In genomic region chr3:48286308-48286707, GRCh38 we compare ENCODE assay signal across 2 cellular contexts.
TF ChIP-seq lines count a peak whose summit lies in the region.

No MANE protein-coding gene starts in this region.

TF ChIP-seq in H1, 55 proteins besides CTCF, POLR2A, EP300 and RAD21:
- TF ChIP-seq TAF7 (optimal IDR thresholded peaks at IDR 0.05; ENCODE audit: borderline replicate concordance, low read depth, low read length) (no peak), HDAC6 (IDR thresholded peaks at IDR 0.05; ENCODE audit: low read depth, low read length) (no peak), YY1 (IDR thresholded peaks at IDR 0.05; ENCODE audit: low read depth, low read length) (no peak), CTBP2 (IDR thresholded peaks at IDR 0.05; ENCODE audit: borderline replicate concordance, insufficient read depth, insufficient read length, low read length) (no peak), RBBP5 (IDR thresholded peaks at IDR 0.05; ENCODE audit: borderline replicate concordance, low read depth, low read length) (no peak), CHD2 (IDR thresholded peaks at IDR 0.05; ENCODE audit: low read length) (no peak), KDM1A (IDR thresholded peaks at IDR 0.05; ENCODE audit: borderline replicate concordance, low read length) (no peak), GABPA (IDR thresholded peaks at IDR 0.05; ENCODE audit: borderline replicate concordance, insufficient read depth, low read length) (no peak), GTF2F1 (IDR thresholded peaks at IDR 0.05; ENCODE audit: borderline replicate concordance, low read depth, low read length) (no peak), SP4 (IDR thresholded peaks at IDR 0.05; ENCODE audit: low read length) (no peak), SIN3A (conservative IDR thresholded peaks at IDR 0.05 in 1 of 2, IDR thresholded peaks at IDR 0.05 in 1 of 2; ENCODE audit: low read depth in 1 of 2, low read length in 2 of 2) (no peak), PHF8 (conservative IDR thresholded peaks at IDR 0.05; ENCODE audit: low read depth, low read length) (no peak), SP1 (IDR thresholded peaks at IDR 0.05; ENCODE audit: low read depth, low read length) (no peak), CREB1 (IDR thresholded peaks at IDR 0.05) (no peak), E2F6 (IDR thresholded peaks at IDR 0.05) (no peak), RFX5 (IDR thresholded peaks at IDR 0.05; ENCODE audit: borderline replicate concordance, low read depth, low read length) (no peak), CHD1 (IDR thresholded peaks at IDR 0.05; ENCODE audit: low read depth, low read length) (no peak), CBX8 (IDR thresholded peaks at IDR 0.05; ENCODE audit: borderline replicate concordance, low read depth, low read length) (no peak)

TF ChIP-seq in liver, 16 proteins besides CTCF, POLR2A, EP300 and RAD21:
- no peak for TF ChIP-seq FOXA1 (IDR thresholded peaks at IDR 0.05)
- TF ChIP-seq REST (IDR thresholded peaks at IDR 0.05), result no peak
- TF ChIP-seq GABPA (IDR thresholded peaks at IDR 0.05 in 1 of 2, conservative IDR thresholded peaks at IDR 0.05 in 1 of 2), result no peak
- TF ChIP-seq HNF4A (conservative IDR thresholded peaks at IDR 0.05), result peak; percentile 74 to 92
- peak; percentile 76 for TF ChIP-seq HNF4G (IDR thresholded peaks at IDR 0.05)
